Comparison of ENCODE assay signal across 8 cellular contexts in the genomic region with DNA sequence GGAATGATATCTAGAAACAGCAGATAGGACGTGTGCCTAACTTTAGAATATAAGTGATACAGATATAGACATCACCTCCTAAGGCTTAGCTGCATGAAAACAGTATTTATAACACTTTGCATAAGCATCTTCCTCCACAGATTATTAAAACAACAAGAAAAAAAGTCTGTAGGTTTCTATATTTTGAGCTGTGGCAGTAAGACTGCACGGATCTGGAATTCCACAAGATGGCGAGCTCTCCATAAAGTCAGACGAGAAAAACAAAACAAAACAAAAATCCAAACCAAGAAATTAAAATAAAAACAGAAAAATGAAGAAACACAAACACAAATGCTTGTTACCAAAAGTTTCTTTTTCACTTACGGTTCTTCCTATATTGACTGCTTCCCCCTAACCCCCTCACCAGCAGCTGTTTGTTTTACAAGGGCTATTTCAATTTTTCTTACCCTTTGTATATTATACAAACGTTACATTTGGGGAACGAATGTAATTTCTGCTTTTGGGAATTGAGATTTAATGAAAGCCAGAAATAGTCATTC.
DNase-seq lines count a peak whose midpoint lies in the region; ATAC-seq, FAIRE-seq and TF ChIP-seq lines count a peak whose summit lies in the region.

No MANE protein-coding gene starts in this region.

- CTCF ChIA-PET in PC-3 (lab: Charles Lee), result interaction anchor here (0.5 to 1.2 kb wide), 3 partner anchors 20 to 46 kb away, joined by 3 to 4 read pairs (median 3); no protein-coding TSS in a partner anchor

- WGBS in H9 (ENCODE audit: extremely low coverage, insufficient read length, low lambda C conversion rate), result no CpG with 5 or more reads among the region's 7 CpGs

- no peak overlapping the region for H2BK20ac ChIP-seq in H9 (ENCODE audit: low read depth, low read length, poor library complexity, severe bottlenecking)

- peak overlapping the region in 2 of 3 experiments; percentile 76 to 90; a peak in 4 of 7 replicates for H3K27ac Mint-ChIP-seq in H9

- H3K9ac ChIP-seq in H9 (ENCODE audit: extremely low read depth, insufficient read length, low read length) (no peak overlapping the region), PC-3 (ENCODE audit: low read length) (peak overlapping the region; percentile 55), neural cell (ENCODE audit: low read length) (no peak overlapping the region), Karpas-422 (ENCODE audit: low read length) (no peak overlapping the region)

- peaks cover 21% of the 10 kb centered on the region in 2 experiments for H3K4me1 Mint-ChIP-seq in H9

- no peak for TF ChIP-seq EP300 in neural cell (conservative IDR thresholded peaks at IDR 0.05; ENCODE audit: poor library complexity, severe bottlenecking)

- peak; percentile 74 for TF ChIP-seq RAD21 in neural cell (conservative IDR thresholded peaks at IDR 0.05)

- H3K36me3 Mint-ChIP-seq in H9 (ENCODE audit: insufficient read depth in 1 of 3, low read depth in 3 of 3), result no peaks in the 10 kb centered on the region

- H3K4ac ChIP-seq in H9 (ENCODE audit: low read depth, low read length), result no peak overlapping the region

- POLR2A ChIA-PET in PC-3 (lab: Charles Lee; ENCODE audit: unreplicated experiment), result interaction anchor here (0.6 to 0.7 kb wide), 3 partner anchors 125 to 1332 kb away, joined by 3 to 8 read pairs (median 5); no protein-coding TSS in a partner anchor

- H3K23me2 ChIP-seq in H9 (ENCODE audit: insufficient read length, low read depth, low read length, poor library complexity, severe bottlenecking), result no peaks in the 10 kb centered on the region

- FAIRE-seq in endometrium (lab: Jason Lieb, UNC), result peak; percentile 68

- ATAC-seq in PC-3, result no peak

- no peaks in the 10 kb centered on the region for H3K79me1 ChIP-seq in H9 (ENCODE audit: insufficient read depth, low read depth, low read length, poor library complexity, severe bottlenecking)

- no peak overlapping the region for H4K5ac ChIP-seq in H9 (ENCODE audit: insufficient read length, low read depth, low read length)

- no peaks in the 10 kb centered on the region for H3F3A ChIP-seq in PC-3 (ENCODE audit: low read length, unreplicated experiment)
- no peaks in the 10 kb centered on the region for H3F3A ChIP-seq in neural cell (ENCODE audit: insufficient read depth, low read length, poor library complexity, severe bottlenecking)

- H3K27me3 ChIP-seq in H9 (ENCODE audit: insufficient read depth, low read length) (no peaks in the 10 kb centered on the region), PC-3 (ENCODE audit: low read length) (no peaks in the 10 kb centered on the region), neural cell (ENCODE audit: insufficient read depth, low read depth, low read length) (no peaks in the 10 kb centered on the region), Karpas-422 (ENCODE audit: low read length) (no peaks in the 10 kb centered on the region)

- H3K4me3 Mint-ChIP-seq in H9, result no peak overlapping the region

- H3K27me3 Mint-ChIP-seq in H9 (ENCODE audit: low read depth), result no peaks in the 10 kb centered on the region

- no peak overlapping the region for H3K56ac ChIP-seq in H9 (ENCODE audit: insufficient read length, low read depth, low read length)

- H3K4me2 ChIP-seq in H9 (ENCODE audit: insufficient read depth, insufficient read length, low read length) (no peak overlapping the region), PC-3 (ENCODE audit: low read length) (peak overlapping the region; percentile 78), neural cell (ENCODE audit: low read length) (no peak overlapping the region), Karpas-422 (ENCODE audit: low read depth, low read length, poor library complexity, severe bottlenecking) (no peak overlapping the region)

- no peak overlapping the region for H2AK5ac ChIP-seq in H9 (ENCODE audit: insufficient read length, low read length)

- H2BK120ac ChIP-seq in H9 (ENCODE audit: low read depth, low read length, poor library complexity, severe bottlenecking), result no peak overlapping the region

- intact Hi-C loops in PC-3 (cut with micrococcal nuclease), result loop anchor here (5.0 to 10.0 kb wide), 5 partner anchors 232 to 1202 kb away; partner anchors contain the start of gene IRS2

- no TSS peak for BruUV-seq in PC-3 (replicated peaks; lab: Mats Ljungman, UMichigan)

- no peak overlapping the region for H4K8ac ChIP-seq in H9 (replicated peaks; ENCODE audit: insufficient read length, low read depth, low read length)

- no peaks in the 10 kb centered on the region for H4K20me1 ChIP-seq in H9 (ENCODE audit: control insufficient read depth, insufficient read depth, insufficient read length)
- no peaks in the 10 kb centered on the region for H4K20me1 ChIP-seq in PC-3 (ENCODE audit: low read length)
- H4K20me1 ChIP-seq in neural cell (ENCODE audit: insufficient read depth), result no peaks in the 10 kb centered on the region
- H4K20me1 ChIP-seq in Karpas-422 (ENCODE audit: insufficient read depth, low read depth, low read length), result no peaks in the 10 kb centered on the region

- H3K4me3 ChIP-seq in PC-3 (ENCODE audit: low read length) (peak overlapping the region; percentile 53), neural cell (ENCODE audit: low read length) (no peak overlapping the region), Karpas-422 (ENCODE audit: low read length) (no peak overlapping the region)

- no peaks in the 10 kb centered on the region for H3K79me2 ChIP-seq in H9 (ENCODE audit: insufficient read depth, low read length)
- H3K79me2 ChIP-seq in PC-3 (ENCODE audit: low read length), result no peaks in the 10 kb centered on the region
- no peaks in the 10 kb centered on the region for H3K79me2 ChIP-seq in neural cell (replicated peaks; ENCODE audit: insufficient read depth, low read length)
- no peaks in the 10 kb centered on the region for H3K79me2 ChIP-seq in Karpas-422 (ENCODE audit: low read length)

- H3K4me1 ChIP-seq in H9 (ENCODE audit: insufficient read depth, low read length) (no peaks in the 10 kb centered on the region; the same call in 1 of the 2 replicates), PC-3 (ENCODE audit: insufficient read depth, low read length) (peaks cover 50% of the 10 kb centered on the region), Karpas-422 (ENCODE audit: low read length) (no peaks in the 10 kb centered on the region)

- no peak overlapping the region for H4K91ac ChIP-seq in H9 (ENCODE audit: insufficient read length, low read depth, low read length)

- no peak overlapping the region for H2BK5ac ChIP-seq in H9 (ENCODE audit: insufficient read length, low read length)

- no peaks in the 10 kb centered on the region for H3K9me2 ChIP-seq in PC-3 (replicated peaks; ENCODE audit: low read length)
- no peaks in the 10 kb centered on the region for H3K9me2 ChIP-seq in neural cell (ENCODE audit: insufficient read depth, low read length)
- H3K9me2 ChIP-seq in Karpas-422 (replicated peaks; ENCODE audit: insufficient read depth, low read length), result no peaks in the 10 kb centered on the region

- no peaks in the 10 kb centered on the region for H3K9me3 ChIP-seq in H9 (ENCODE audit: control insufficient read depth, low read depth, low read length)
- no peaks in the 10 kb centered on the region for H3K9me3 ChIP-seq in PC-3 (ENCODE audit: low read length)
- no peaks in the 10 kb centered on the region for H3K9me3 ChIP-seq in neural cell (ENCODE audit: low read length)
- no peaks in the 10 kb centered on the region for H3K9me3 ChIP-seq in Karpas-422 (ENCODE audit: low read length)

- H3K14ac ChIP-seq in H9 (ENCODE audit: insufficient read depth, low read length), result no peak overlapping the region

- no peak overlapping the region for H3K18ac ChIP-seq in H9 (ENCODE audit: insufficient read length, low read depth, low read length)

- no peak overlapping the region for H2BK15ac ChIP-seq in H9 (ENCODE audit: low read depth, low read length)

- H2AFZ ChIP-seq in H9 (ENCODE audit: low read length), result no peak overlapping the region
- peak overlapping the region; percentile 38; the same call in 1 of the 2 replicates for H2AFZ ChIP-seq in PC-3 (ENCODE audit: low read length)
- H2AFZ ChIP-seq in neural cell (ENCODE audit: low read depth, low read length), result no peak overlapping the region
- H2AFZ ChIP-seq in Karpas-422 (ENCODE audit: low read length), result no peak overlapping the region

- peak; percentile 49 for DNase-seq in DMS53 (lab: John Stamatoyannopoulos, UW)
- no peak for DNase-seq in DMS53 treated with DMSO at 0.1 percent for 48 hours (lab: John Stamatoyannopoulos, UW; ENCODE audit: unreplicated experiment)
- no peak for DNase-seq in H9
- peak; percentile 31 for DNase-seq in PC-3
- no peak for DNase-seq in HPDE6-E6E7 (ENCODE audit: extremely low spot score)
- DNase-seq in Karpas-422, result no peak

- TF ChIP-seq CTCF in H9 (conservative IDR thresholded peaks at IDR 0.05), result peak; percentile 68
- peak; percentile 72 for TF ChIP-seq CTCF in PC-3 (conservative IDR thresholded peaks at IDR 0.05; ENCODE audit: low read depth, low read length)
- peak; percentile 75 for TF ChIP-seq CTCF in neural cell (IDR thresholded peaks at IDR 0.05; ENCODE audit: poor library complexity, severe bottlenecking)

- no peak overlapping the region for H3T11ph ChIP-seq in H9 (ENCODE audit: low read length)

- H3K23ac ChIP-seq in H9 (ENCODE audit: insufficient read length, low read depth, low read length), result no peak overlapping the region

- H3K9me3 Mint-ChIP-seq in H9, result no peaks in the 10 kb centered on the region; a peak in 2 of 5 replicates

- H2BK12ac ChIP-seq in H9 (ENCODE audit: insufficient read length, low read depth, low read length), result no peak overlapping the region

- H3K27ac ChIP-seq in H9 (ENCODE audit: insufficient read length, low read depth, low read length), result no peak overlapping the region
- peak overlapping the region; percentile 73 for H3K27ac ChIP-seq in PC-3 (ENCODE audit: low read length)
- no peak overlapping the region for H3K27ac ChIP-seq in neural cell (ENCODE audit: low read length)
- no peak overlapping the region for H3K27ac ChIP-seq in Karpas-422 (ENCODE audit: low read length)

- H3K36me3 ChIP-seq in PC-3 (ENCODE audit: low read depth, low read length) (no peaks in the 10 kb centered on the region), neural cell (ENCODE audit: insufficient read depth, low read length) (no peaks in the 10 kb centered on the region), Karpas-422 (ENCODE audit: insufficient read depth, low read length) (no peaks in the 10 kb centered on the region)

TF ChIP-seq in neural cell, 6 proteins besides CTCF, POLR2A, EP300 and RAD21:
- TF ChIP-seq SMC3 (conservative IDR thresholded peaks at IDR 0.05; ENCODE audit: poor library complexity) (peak; percentile 80), EZH2 (IDR thresholded peaks at IDR 0.05; ENCODE audit: borderline replicate concordance, insufficient read depth, low read length, poor library complexity, severe bottlenecking) (no peak)

Comparison
In these comparisons a context has a peak if more than half of its experiments do, and no peak if none do; other contexts are left out.
1. DNase-seq: peak in DMS53 (single experiment) and PC-3 (single experiment); none in DMS53 treated with DMSO at 0.1 percent for 48 hours (single experiment), H9 (single experiment), HPDE6-E6E7 (single experiment) and Karpas-422 (single experiment).
2. Peak in every context shown above with its lines, with median percentiles within 50 percentile points of each other: CTCF ChIP-seq.